Comparison of ENCODE assay signal across 11 cellular contexts in genomic region chr3:39724233-39724846, GRCh38.
DNase-seq lines count a peak whose midpoint lies in the region; ATAC-seq, FAIRE-seq and TF ChIP-seq lines count a peak whose summit lies in the region.
"Had no signal": no experiment of that assay in that cellular context is flagged by ENCODE, and none has a peak within 500 bp of the region (broad histone marks: within the 10 kb centered on the region; RNA-seq: fewer than 3 reads in every experiment).

No MANE protein-coding gene starts in this region.

- H3K9me3 ChIP-seq in Karpas-422 (ENCODE audit: low read length), result no peaks in the 10 kb centered on the region
- H3K9me3 ChIP-seq in SJCRH30 (replicated peaks), result no peaks in the 10 kb centered on the region

- BruUV-seq in Calu3 (replicated peaks; lab: Mats Ljungman, UMichigan), result no TSS peak

- no peak overlapping the region for H3K27ac Mint-ChIP-seq in Calu3 (ENCODE audit: unreplicated experiment)

- TF ChIP-seq CTCF in Calu3 (IDR thresholded peaks at IDR 0.05; ENCODE audit: unreplicated experiment), result no peak
- TF ChIP-seq CTCF in bronchial epithelial cell (IDR thresholded peaks at IDR 0.05; ENCODE audit: insufficient read depth, low read length, severe bottlenecking), result peak; percentile 4

- H4K20me1 ChIP-seq in Karpas-422 (ENCODE audit: insufficient read depth, low read depth, low read length), result no peaks in the 10 kb centered on the region

- H3K4me3 ChIP-seq in Karpas-422 (ENCODE audit: low read length) (no peak overlapping the region), bronchial epithelial cell (ENCODE audit: low read depth, low read length) (no peak overlapping the region), SJCRH30 (no peak overlapping the region)

- H3K27me3 ChIP-seq in Karpas-422 (ENCODE audit: low read length), result no peaks in the 10 kb centered on the region
- H3K27me3 ChIP-seq in bronchial epithelial cell (ENCODE audit: control insufficient read depth, insufficient read depth, low read length), result no peaks in the 10 kb centered on the region
- H3K27me3 ChIP-seq in SJCRH30, result no peaks in the 10 kb centered on the region

- no peak for TF ChIP-seq POLR2A in H54 (IDR thresholded peaks at IDR 0.05; ENCODE audit: low read depth, low read length)

- H3K9me2 ChIP-seq in Karpas-422 (replicated peaks; ENCODE audit: insufficient read depth, low read length), result no peaks in the 10 kb centered on the region

- H3K79me2 ChIP-seq in Karpas-422 (ENCODE audit: low read length), result no peaks in the 10 kb centered on the region

- H3K27ac ChIP-seq in Karpas-422 (ENCODE audit: low read length), result no peak overlapping the region
- no peak overlapping the region for H3K27ac ChIP-seq in SJCRH30
- H3K27ac ChIP-seq: epithelial cell of prostate had no signal

- H3K4me1 ChIP-seq in Karpas-422 (ENCODE audit: low read length) (peaks cover 30% of the 10 kb centered on the region), SJCRH30 (no peaks in the 10 kb centered on the region)

- no peak overlapping the region for H3K9ac ChIP-seq in Karpas-422 (ENCODE audit: low read length)

- no peaks in the 10 kb centered on the region for H3K36me3 ChIP-seq in Karpas-422 (ENCODE audit: insufficient read depth, low read length)
- H3K36me3 ChIP-seq in bronchial epithelial cell (ENCODE audit: control insufficient read depth, insufficient read depth, low read length), result no peaks in the 10 kb centered on the region
- no peaks in the 10 kb centered on the region for H3K36me3 ChIP-seq in SJCRH30

- ATAC-seq in GM21717 (IDR thresholded peaks at IDR 0.05; ENCODE audit: unreplicated experiment), result no peak

- no peaks in the 10 kb centered on the region for H3K4me1 Mint-ChIP-seq in Calu3 (ENCODE audit: low read depth, unreplicated experiment)

- H3K27me3 Mint-ChIP-seq in Calu3 (ENCODE audit: unreplicated experiment), result no peaks in the 10 kb centered on the region

- no peak overlapping the region for H2AFZ ChIP-seq in Karpas-422 (ENCODE audit: low read length)

- FAIRE-seq in bronchial epithelial cell (lab: Jason Lieb, UNC) (no peak), H54 (lab: Jason Lieb, UNC) (no peak)

- CTCF ChIA-PET in Calu3 (lab: Charles Lee), result interaction anchor here (1.0 to 1.5 kb wide), 2 partner anchors 332 to 455 kb away, joined by 3 to 15 read pairs; no protein-coding TSS in a partner anchor

- DNase-seq in Calu3 (peak; percentile 29), Karpas-422 (peak; percentile 75), bronchial epithelial cell (ENCODE audit: low read depth) (no peak), medulla oblongata (ENCODE audit: extremely low spot score) (peak; percentile 51), NCI-H187 treated with DMSO at 0.1 percent for 48 hours (lab: John Stamatoyannopoulos, UW) (no peak), SJCRH30 (no peak), H54 (ENCODE audit: insufficient read length, low spot score) (no peak)
- DNase-seq: activated CD4-positive, alpha-beta T cell treated with anti-CD3 and anti-CD28 coated beads, Interleukin-2, amount 50 U/mL, for 1 hour; left cardiac atrium had no signal

- no peaks in the 10 kb centered on the region for H3K36me3 Mint-ChIP-seq in Calu3 (ENCODE audit: insufficient read depth, unreplicated experiment)

- H3K4me3 Mint-ChIP-seq in Calu3 (ENCODE audit: low read depth, unreplicated experiment), result no peak overlapping the region

- H3K4me2 ChIP-seq in Karpas-422 (ENCODE audit: low read depth, low read length, poor library complexity, severe bottlenecking), result no peak overlapping the region

- no peaks in the 10 kb centered on the region for H3K9me3 Mint-ChIP-seq in Calu3 (ENCODE audit: low read depth, unreplicated experiment)

- intact Hi-C loops in Calu3 (cut with micrococcal nuclease; ENCODE audit: unreplicated experiment), result loop anchor here (1.0 to 10.0 kb wide), 6 partner anchors 85 to 593 kb away; partner anchors contain the start of gene MYRIP

Comparison
In these comparisons a context has a peak if more than half of its experiments do, and no peak if none do; other contexts are left out.
1. DNase-seq: peak in Calu3 (single experiment), Karpas-422 (single experiment) and medulla oblongata (single experiment); none in bronchial epithelial cell (single experiment), NCI-H187 treated with DMSO at 0.1 percent for 48 hours (single experiment), SJCRH30 (0 of 2) and H54 (single experiment).